In the genomic region with DNA sequence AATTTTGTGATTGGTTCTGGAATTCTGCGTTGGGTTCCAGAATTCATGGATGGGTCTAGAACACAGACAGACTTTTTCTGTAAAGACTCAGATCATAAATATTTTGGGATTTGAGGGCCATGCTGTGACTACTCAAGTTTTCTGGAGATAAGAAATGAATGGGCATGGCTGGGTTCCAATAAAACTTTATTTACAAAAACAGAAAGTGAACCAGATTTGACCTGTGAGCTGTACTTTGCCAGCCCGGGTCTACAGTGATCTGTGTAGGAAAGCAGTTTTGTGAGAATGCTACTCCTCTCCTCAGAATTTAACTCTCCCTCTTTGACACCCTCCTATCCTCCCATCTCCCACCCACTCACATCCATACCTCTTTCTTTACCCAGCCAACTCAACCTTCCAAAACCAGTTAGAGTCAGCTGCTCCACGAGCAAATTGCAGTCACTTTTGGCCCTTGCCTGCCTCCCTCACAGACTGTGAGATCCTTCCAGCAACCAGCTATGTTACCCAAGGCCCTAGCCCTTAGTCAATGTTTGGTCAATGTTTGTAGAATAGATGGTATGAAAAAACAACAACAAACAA, we compare ENCODE assay signal across 1 cellular context.
TF ChIP-seq lines count a peak whose summit lies in the region.

No MANE protein-coding gene starts in this region.

TF ChIP-seq in HCT116, 20 proteins besides CTCF, POLR2A, EP300 and RAD21 (continued from another document):
- TF ChIP-seq, protein P1, sequence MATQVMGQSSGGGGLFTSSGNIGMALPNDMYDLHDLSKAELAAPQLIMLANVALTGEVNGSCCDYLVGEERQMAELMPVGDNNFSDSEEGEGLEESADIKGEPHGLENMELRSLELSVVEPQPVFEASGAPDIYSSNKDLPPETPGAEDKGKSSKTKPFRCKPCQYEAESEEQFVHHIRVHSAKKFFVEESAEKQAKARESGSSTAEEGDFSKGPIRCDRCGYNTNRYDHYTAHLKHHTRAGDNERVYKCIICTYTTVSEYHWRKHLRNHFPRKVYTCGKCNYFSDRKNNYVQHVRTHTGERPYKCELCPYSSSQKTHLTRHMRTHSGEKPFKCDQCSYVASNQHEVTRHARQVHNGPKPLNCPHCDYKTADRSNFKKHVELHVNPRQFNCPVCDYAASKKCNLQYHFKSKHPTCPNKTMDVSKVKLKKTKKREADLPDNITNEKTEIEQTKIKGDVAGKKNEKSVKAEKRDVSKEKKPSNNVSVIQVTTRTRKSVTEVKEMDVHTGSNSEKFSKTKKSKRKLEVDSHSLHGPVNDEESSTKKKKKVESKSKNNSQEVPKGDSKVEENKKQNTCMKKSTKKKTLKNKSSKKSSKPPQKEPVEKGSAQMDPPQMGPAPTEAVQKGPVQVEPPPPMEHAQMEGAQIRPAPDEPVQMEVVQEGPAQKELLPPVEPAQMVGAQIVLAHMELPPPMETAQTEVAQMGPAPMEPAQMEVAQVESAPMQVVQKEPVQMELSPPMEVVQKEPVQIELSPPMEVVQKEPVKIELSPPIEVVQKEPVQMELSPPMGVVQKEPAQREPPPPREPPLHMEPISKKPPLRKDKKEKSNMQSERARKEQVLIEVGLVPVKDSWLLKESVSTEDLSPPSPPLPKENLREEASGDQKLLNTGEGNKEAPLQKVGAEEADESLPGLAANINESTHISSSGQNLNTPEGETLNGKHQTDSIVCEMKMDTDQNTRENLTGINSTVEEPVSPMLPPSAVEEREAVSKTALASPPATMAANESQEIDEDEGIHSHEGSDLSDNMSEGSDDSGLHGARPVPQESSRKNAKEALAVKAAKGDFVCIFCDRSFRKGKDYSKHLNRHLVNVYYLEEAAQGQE (IDR thresholded peaks at IDR 0.05; ENCODE audit: low read depth) = no peak
- no peak for TF ChIP-seq SRF (IDR thresholded peaks at IDR 0.05; ENCODE audit: low read depth)
- no peak for TF ChIP-seq YY1 (IDR thresholded peaks at IDR 0.05; ENCODE audit: extremely low read depth, insufficient replicate concordance, low read depth, low read length)
- no peak for TF ChIP-seq ZNF274 (IDR thresholded peaks at IDR 0.05; ENCODE audit: low read depth, low read length)
- TF ChIP-seq CBX3 (IDR thresholded peaks at IDR 0.05; ENCODE audit: low read depth) = no peak
- no peak for TF ChIP-seq ELF1 (IDR thresholded peaks at IDR 0.05; ENCODE audit: borderline replicate concordance, low read depth)
- TF ChIP-seq EZH2phosphoT487 (IDR thresholded peaks at IDR 0.05; ENCODE audit: borderline replicate concordance) = no peak
- no peak for TF ChIP-seq FOSL1 (IDR thresholded peaks at IDR 0.05; ENCODE audit: low read depth)
- TF ChIP-seq SP1 (IDR thresholded peaks at IDR 0.05; ENCODE audit: low read depth) = no peak
TF ChIP-seq in HCT116: peak in this region for 0.
